In genomic region chr1:156510709-156511108, GRCh38 we compare ENCODE assay signal across 12 cellular contexts. TPM values are rescaled to one million over a fixed set of nuclear protein-coding genes. Genes with fewer than 3 reads are reported as not detected.
DNase-seq lines count a peak whose midpoint lies in the region; ATAC-seq and TF ChIP-seq lines count a peak whose summit lies in the region.
"Had no signal": no experiment of that assay in that cellular context is flagged by ENCODE, and none has a peak within 500 bp of the region (broad histone marks: within the 10 kb centered on the region; RNA-seq: fewer than 3 reads in every experiment).

No MANE protein-coding gene starts in this region.

- H3K27me3 Mint-ChIP-seq in Caco-2 (ENCODE audit: insufficient read depth, unreplicated experiment), result no peaks in the 10 kb centered on the region

- POLR2A ChIA-PET in Caco-2 (lab: Charles Lee), result no interaction called here

- peak overlapping the region; percentile 26 for H3K27ac ChIP-seq in C4-2B
- H3K27ac ChIP-seq: right lobe of liver had no signal

- TF ChIP-seq CTCF in C4-2B (conservative IDR thresholded peaks at IDR 0.05), result no peak
- no peak for TF ChIP-seq CTCF in astrocyte of the cerebellum (IDR thresholded peaks at IDR 0.05; ENCODE audit: low read depth, low read length, missing control alignments)
- TF ChIP-seq CTCF in Caco-2 (IDR thresholded peaks at IDR 0.05; ENCODE audit: insufficient read depth in 1 of 2, low read depth in 1 of 2, low read length in 1 of 2, severe bottlenecking in 1 of 2, unreplicated experiment in 1 of 2), result no peak

- no peaks in the 10 kb centered on the region for H3K9me3 Mint-ChIP-seq in Caco-2 (ENCODE audit: unreplicated experiment)

- no peak overlapping the region for H3K4me3 Mint-ChIP-seq in Caco-2 (ENCODE audit: unreplicated experiment)

- no TSS peak for BruUV-seq in Caco-2 (replicated peaks; lab: Mats Ljungman, UMichigan)

- no peaks in the 10 kb centered on the region for H3K36me3 ChIP-seq in Caco-2 (ENCODE audit: control insufficient read depth, insufficient read depth, low read length)
- H3K36me3 ChIP-seq: right lobe of liver had no signal

- peaks cover under 1% of the 10 kb centered on the region for H3K4me1 Mint-ChIP-seq in Caco-2 (ENCODE audit: low read depth, unreplicated experiment)

- ATAC-seq in Right ventricle myocardium superior (ENCODE audit: poor library complexity), result peak; percentile 72

- no peak overlapping the region for H3K27ac Mint-ChIP-seq in Caco-2 (ENCODE audit: unreplicated experiment)

- no peak overlapping the region for H3K4me3 ChIP-seq in astrocyte of the cerebellum (ENCODE audit: low read depth, low read length)
- no peak overlapping the region for H3K4me3 ChIP-seq in Caco-2 (ENCODE audit: low read depth, low read length)
- H3K4me3 ChIP-seq: right lobe of liver had no signal

- no peaks in the 10 kb centered on the region for H3K9me3 ChIP-seq in Caco-2
- H3K9me3 ChIP-seq: right lobe of liver had no signal

- DNase-seq in astrocyte of the cerebellum (ENCODE audit: low read depth) (peak; percentile 46), Right ventricle myocardium superior (peak; percentile 85), posterior vena cava (ENCODE audit: low spot score) (peak; percentile 95), DMS114 treated with DMSO at 0.1 percent for 48 hours (lab: John Stamatoyannopoulos, UW; ENCODE audit: unreplicated experiment) (no peak), NCI-H1105 treated with DMSO at 0.1 percent for 48 hours (lab: John Stamatoyannopoulos, UW) (no peak), Caco-2 (no peak)
- no peak for DNase-seq in activated effector memory CD4-positive, alpha-beta T cell treated with Interleukin-2 at 50 U/mL for 16 hours
- DNase-seq: foreskin melanocyte, NCI-H1048, right lobe of liver, SHP77 had no signal

- H3K27me3 ChIP-seq in Caco-2 (replicated peaks; ENCODE audit: control insufficient read depth, insufficient read depth, low read length), result no peaks in the 10 kb centered on the region
- H3K27me3 ChIP-seq: right lobe of liver had no signal

- in situ Hi-C loops in astrocyte of the cerebellum (cut with HindIII; ENCODE audit: low sequenced_read_pairs), result no loop called here

- no peaks in the 10 kb centered on the region for H3K36me3 Mint-ChIP-seq in Caco-2 (ENCODE audit: insufficient read depth, unreplicated experiment)

- intact Hi-C loops in Right ventricle myocardium superior (cut with DNase I), result no loop called here
- intact Hi-C loops in posterior vena cava (cut with DNase I), result loop anchor here in 1 of 2 donors (10.0 kb wide), 1 partner anchor 74 kb away; no protein-coding TSS in a partner anchor
- intact Hi-C loops in Caco-2 (cut with micrococcal nuclease; ENCODE audit: unreplicated experiment), result no loop called here

- H3K4me1 ChIP-seq in Caco-2, result peaks cover 3% of the 10 kb centered on the region
- H3K4me1 ChIP-seq: right lobe of liver had no signal

- CTCF ChIA-PET in Caco-2 (lab: Charles Lee), result no interaction called here

RNA-seq across cellular contexts. Expression of gene MEF2D, which starts 10.1 kb away (rescaled TPM):
- 96.6 TPM for total RNA-seq in Right ventricle myocardium superior
- 100 to 1,000 TPM in 1 of 2 donors, 10 to 100 TPM in 1; 77.5 to 102 TPM for total RNA-seq in posterior vena cava
- total RNA-seq in Caco-2 (2022), result 18.6 and 21.4 TPM in 2 replicates

Comparison
In these comparisons a context has a peak if more than half of its experiments do, and no peak if none do; other contexts are left out.
1. DNase-seq: peak in astrocyte of the cerebellum (single experiment), Right ventricle myocardium superior (single experiment) and posterior vena cava (single experiment); none in DMS114 treated with DMSO at 0.1 percent for 48 hours (single experiment), activated effector memory CD4-positive, alpha-beta T cell treated with Interleukin-2 at 50 U/mL for 16 hours (single experiment), NCI-H1105 treated with DMSO at 0.1 percent for 48 hours (single experiment) and Caco-2 (0 of 2).